23 cellular contexts compared by ENCODE assay signal in genomic region chr4:174274436-174274835, GRCh38.
"Had no signal": no experiment of that assay in that cellular context is flagged by ENCODE, and none has a peak within 500 bp of the region (broad histone marks: within the 10 kb centered on the region; RNA-seq: fewer than 3 reads in every experiment).

No MANE protein-coding gene starts in this region.

- H3K4me1 ChIP-seq: colonic mucosa, lower lobe of right lung, neural progenitor cell had no signal

- H3K4me1 Mint-ChIP-seq: mesothelial cell of epicardium, neural progenitor cell had no signal

- H3K9me3 ChIP-seq: colonic mucosa, gastroesophageal sphincter, lower lobe of right lung, ovary, tibial artery, upper lobe of left lung, uterus had no signal

- H3K36me3 Mint-ChIP-seq: natural killer cell; stimulated activated effector memory CD8-positive, alpha-beta T cell treated with anti-CD3 and anti-CD28 coated beads, Interleukin-12 subunit alpha, Interleukin-12 subunit beta, amount 100 ng/mL, for 72 hours had no signal

- H3K9ac ChIP-seq: neural progenitor cell had no signal

- H2AFZ ChIP-seq: neural progenitor cell had no signal

- H3K4me3 Mint-ChIP-seq: immature natural killer cell; memory B cell; mesothelial cell of epicardium; natural killer cell; neural progenitor cell; stimulated activated effector memory CD8-positive, alpha-beta T cell treated with anti-CD3 and anti-CD28 coated beads, Interleukin-12 subunit alpha, Interleukin-12 subunit beta, amount 100 ng/mL, for 72 hours; stimulated activated naive CD8-positive, alpha-beta T cell treated with anti-CD3 and anti-CD28 coated beads, Interleukin-15, Interleukin-2, amounts not matched to agents 100 ng/mL and 50 ng/mL, for 24 hours had no signal

- DNase-seq: colonic mucosa; dermis blood vessel endothelial cell; immature natural killer cell; kidney; left cardiac atrium; left ventricle myocardium inferior; lower lobe of right lung; natural killer cell; nucleus accumbens; ovary; right cardiac atrium; stimulated activated CD4-positive, alpha-beta T cell treated with anti-CD3 and anti-CD28 coated beads, Interleukin-2, amount 100 ng/mL, for 48 hours; stimulated activated CD8-positive, alpha-beta memory T cell treated with anti-CD3 and anti-CD28 coated beads, Interleukin-4, amount 100 ng/mL, for 48 hours; tibial artery; upper lobe of left lung; uterus had no signal

- H3K36me3 ChIP-seq: colonic mucosa, gastroesophageal sphincter, left ventricle myocardium inferior, lower lobe of right lung, neural progenitor cell, ovary, tibial artery, upper lobe of left lung, uterus had no signal

- H3K4me2 ChIP-seq: neural progenitor cell, smooth muscle cell had no signal

- ATAC-seq: gastroesophageal sphincter, left cardiac atrium, lower lobe of right lung, natural killer cell, right cardiac atrium had no signal

- H3K27ac Mint-ChIP-seq: immature natural killer cell; mesothelial cell of epicardium; natural killer cell; neural progenitor cell; stimulated activated effector memory CD8-positive, alpha-beta T cell treated with anti-CD3 and anti-CD28 coated beads, Interleukin-12 subunit alpha, Interleukin-12 subunit beta, amount 100 ng/mL, for 72 hours had no signal

- H3K27me3 ChIP-seq: colonic mucosa, gastroesophageal sphincter, neural progenitor cell, ovary, tibial artery, upper lobe of left lung, uterus had no signal

- H3K9me3 Mint-ChIP-seq: immature natural killer cell; memory B cell; natural killer cell; neural progenitor cell; stimulated activated effector memory CD8-positive, alpha-beta T cell treated with anti-CD3 and anti-CD28 coated beads, Interleukin-12 subunit alpha, Interleukin-12 subunit beta, amount 100 ng/mL, for 72 hours; stimulated activated naive CD8-positive, alpha-beta T cell treated with anti-CD3 and anti-CD28 coated beads, Interleukin-15, Interleukin-2, amounts not matched to agents 100 ng/mL and 50 ng/mL, for 24 hours had no signal

- H3K27me3 Mint-ChIP-seq: memory B cell; stimulated activated naive CD8-positive, alpha-beta T cell treated with anti-CD3 and anti-CD28 coated beads, Interleukin-15, Interleukin-2, amounts not matched to agents 100 ng/mL and 50 ng/mL, for 24 hours had no signal

- H3K27ac ChIP-seq: colonic mucosa, gastroesophageal sphincter, left ventricle myocardium inferior, lower lobe of right lung, neural progenitor cell, ovary, tibial artery, upper lobe of left lung, uterus had no signal

- H3K4me3 ChIP-seq: colonic mucosa, gastroesophageal sphincter, left ventricle myocardium inferior, lower lobe of right lung, neural progenitor cell, ovary, smooth muscle cell, tibial artery, upper lobe of left lung, uterus had no signal
